Comparison of ENCODE assay signal across 17 cellular contexts in genomic region chr4:123696712-123697111, GRCh38.
"Had no signal": no experiment of that assay in that cellular context is flagged by ENCODE, and none has a peak within 500 bp of the region (broad histone marks: within the 10 kb centered on the region; RNA-seq: fewer than 3 reads in every experiment).

No MANE protein-coding gene starts in this region.

- H3K36me3 ChIP-seq: adrenal gland, gastroesophageal sphincter, heart left ventricle, left lung, tibial nerve, uterus had no signal

- H3K27ac ChIP-seq: adrenal gland, gastroesophageal sphincter, heart left ventricle, left lung, tibial nerve, uterus had no signal

- DNase-seq: activated CD4-positive, alpha-beta memory T cell treated with anti-CD3 and anti-CD28 coated beads for 36 hours; activated CD4-positive, alpha-beta T cell treated with anti-CD3 and anti-CD28 coated beads for 36 hours; activated gamma-delta T cell treated with Interleukin-2 at 50 U/mL for 16 hours; activated T-cell treated with anti-CD3 and anti-CD28 coated beads for 4 hours; adrenal gland; effector CD4-positive, alpha-beta T cell; heart left ventricle; left lung; nephron progenitor cell; occipital lobe; retina; stimulated activated CD4-positive, alpha-beta T cell treated with anti-CD3 and anti-CD28 coated beads, Interleukin-2, amount 100 ng/mL, for 24 hours; stimulated activated naive CD8-positive, alpha-beta T cell treated with anti-CD3 and anti-CD28 coated beads, Interleukin-15, Interleukin-2, amounts not matched to agents 100 U/mL and 50 U/mL, for 24 hours; T-helper 9 cell; uterus had no signal

- H3K4me3 ChIP-seq: adrenal gland, gastroesophageal sphincter, heart left ventricle, left lung, tibial nerve, uterus had no signal

- H3K27me3 ChIP-seq: adrenal gland, gastroesophageal sphincter, heart left ventricle, left lung, tibial nerve, uterus had no signal

- H3K4me1 ChIP-seq: left lung, uterus had no signal

- H3K9me3 ChIP-seq: adrenal gland, gastroesophageal sphincter, heart left ventricle, left lung, tibial nerve, uterus had no signal
